In the genomic region with DNA sequence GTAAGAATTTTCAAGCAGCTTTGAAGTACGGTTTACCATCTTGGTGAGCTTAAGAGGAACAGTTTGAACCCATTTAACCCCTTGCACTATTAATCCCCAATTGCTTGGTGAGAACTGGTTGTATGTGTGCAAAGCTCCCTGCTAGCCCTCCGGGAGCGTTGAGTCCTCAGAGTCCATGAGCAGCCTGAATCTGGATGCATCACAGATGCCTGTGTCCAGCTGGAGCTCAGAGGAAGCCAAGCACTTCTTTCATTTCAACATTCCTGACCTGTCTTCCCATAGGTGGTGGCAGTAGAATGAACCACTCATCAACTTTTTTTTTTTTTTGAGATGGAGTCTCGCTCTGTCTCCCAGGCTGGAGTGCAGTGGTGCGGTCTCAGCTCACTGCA, we compare ENCODE assay signal across 7 cellular contexts.
DNase-seq lines count a peak whose midpoint lies in the region; ATAC-seq and TF ChIP-seq lines count a peak whose summit lies in the region.
"Not testable (repeated sequence)": the region's sequence is repeated elsewhere in the genome, so short reads cannot be mapped to it uniquely, and the experiment has no call there.

No MANE protein-coding gene starts in this region.

- peak in 5 of 8 donors; percentile 7 to 41 (median 27) for ATAC-seq in heart right ventricle

- not testable (repeated sequence) for H2AK5ac ChIP-seq in mesenchymal stem cell (ENCODE audit: low read length, severe bottlenecking)

- H2AFZ ChIP-seq in fibroblast of lung (ENCODE audit: low read length); mesenchymal stem cell (ENCODE audit: low read depth, low read length); smooth muscle cell (ENCODE audit: low read depth): not testable (repeated sequence)

- not testable (repeated sequence) for H4K20me1 ChIP-seq in BLaER1 treated with 17β-estradiol and CSF1 and Interleukin-3, amounts not matched to agents 10 nM and 100 nM; fibroblast of lung (ENCODE audit: control insufficient read depth, extremely low read depth, insufficient read depth, low read length); smooth muscle cell (ENCODE audit: low read depth)

- H3K79me2 ChIP-seq in fibroblast of lung (ENCODE audit: control insufficient read depth, insufficient read depth, low read length); smooth muscle cell (ENCODE audit: low read depth): not testable (repeated sequence)

- H3K27me3 ChIP-seq in BLaER1 treated with 17β-estradiol and CSF1 and Interleukin-3, amounts not matched to agents 10 nM and 100 nM; MG63; breast epithelium; fibroblast of lung (ENCODE audit: control insufficient read depth, insufficient read depth, low read length); heart right ventricle; mesenchymal stem cell (ENCODE audit: control insufficient read depth in 1 of 2, insufficient read depth in 1 of 2, low read length in 2 of 2); smooth muscle cell (ENCODE audit: low read depth): not testable (repeated sequence)

- intact Hi-C loops in breast epithelium (cut with DNase I; ENCODE audit: low total_unique reads); heart right ventricle (cut with DNase I): not testable (repeated sequence)

- not testable (repeated sequence) for TF ChIP-seq POLR2A in breast epithelium (IDR thresholded peaks at IDR 0.05)

- not testable (repeated sequence) for H2BK120ac ChIP-seq in mesenchymal stem cell (ENCODE audit: low read depth, low read length)

- DNase-seq in MG63 = peak; percentile 57
- peak in 1 of 2 donors; percentile 13 for DNase-seq in breast epithelium (ENCODE audit: low spot score in 2 of 2)
- DNase-seq in fibroblast of lung (ENCODE audit: low read depth in 2 of 2) = peak in 1 of 2 donors; percentile 51
- not testable (repeated sequence) for DNase-seq in heart right ventricle; mesenchymal stem cell; smooth muscle cell (lab: John Stamatoyannopoulos, UW; ENCODE audit: unreplicated experiment)

- H3K23ac ChIP-seq in mesenchymal stem cell (ENCODE audit: low read length in 2 of 2) = not testable (repeated sequence)

- not testable (repeated sequence) for H3K4me3 ChIP-seq in BLaER1 treated with 17β-estradiol and CSF1 and Interleukin-3, amounts not matched to agents 10 nM and 100 nM; MG63; breast epithelium; fibroblast of lung (replicated peaks in 1 of 4; ENCODE audit: control extremely low read depth in 1 of 4, insufficient read depth in 1 of 4, low read depth in 3 of 4, low read length in 4 of 4); heart right ventricle; mesenchymal stem cell (ENCODE audit: insufficient read depth in 1 of 2, low read depth in 1 of 2, low read length in 2 of 2); smooth muscle cell

- peak overlapping the region in 9 of 11 experiments; percentile 35 to 58 (median 50); a peak in 12 of 22 replicates for H3K4me2 ChIP-seq in BLaER1 treated with 17β-estradiol and CSF1 and Interleukin-3, amounts not matched to agents 10 nM and 100 nM
- H3K4me2 ChIP-seq in fibroblast of lung (ENCODE audit: extremely low read depth, insufficient read depth, low read length) = peak overlapping the region; percentile 58
- not testable (repeated sequence) for H3K4me2 ChIP-seq in mesenchymal stem cell (ENCODE audit: low read length, poor library complexity, severe bottlenecking); smooth muscle cell

- not testable (repeated sequence) for H4K91ac ChIP-seq in mesenchymal stem cell (ENCODE audit: low read length)

- not testable (repeated sequence) for H3K36me3 ChIP-seq in BLaER1 treated with 17β-estradiol and CSF1 and Interleukin-3, amounts not matched to agents 10 nM and 100 nM; MG63; breast epithelium; fibroblast of lung (ENCODE audit: control insufficient read depth, insufficient read depth, low read length); heart right ventricle; mesenchymal stem cell (ENCODE audit: control insufficient read depth in 1 of 2, insufficient read depth in 2 of 2, low read depth in 1 of 2, low read length in 2 of 2); smooth muscle cell (ENCODE audit: low read depth)

- H3K27ac ChIP-seq in BLaER1 treated with 17β-estradiol and CSF1 and Interleukin-3, amounts not matched to agents 10 nM and 100 nM = not testable (repeated sequence)
- H3K27ac ChIP-seq in breast epithelium (peak overlapping the region; percentile 50), fibroblast of lung (ENCODE audit: insufficient read depth, low read length) (peak overlapping the region; percentile 34), heart right ventricle (peak overlapping the region in 4 of 10 donors; percentile 23 to 55 (median 35)), mesenchymal stem cell (ENCODE audit: low read length, poor library complexity, severe bottlenecking) (peak overlapping the region; percentile 53), smooth muscle cell (ENCODE audit: low read depth) (peak overlapping the region; percentile 1)

- not testable (repeated sequence) for TF ChIP-seq CTCF in breast epithelium (IDR thresholded peaks at IDR 0.05); fibroblast of lung (conservative IDR thresholded peaks at IDR 0.05 in 1 of 2, IDR thresholded peaks at IDR 0.05 in 1 of 2; ENCODE audit: low read depth in 1 of 2, low read length in 2 of 2); heart right ventricle (IDR thresholded peaks at IDR 0.05); smooth muscle cell (IDR thresholded peaks at IDR 0.05; ENCODE audit: borderline replicate concordance, insufficient read depth, poor library complexity, severe bottlenecking)

- H2BK5ac ChIP-seq in mesenchymal stem cell (ENCODE audit: low read depth, low read length, poor library complexity, severe bottlenecking) = not testable (repeated sequence)

- not testable (repeated sequence) for H3K9me3 ChIP-seq in BLaER1 treated with 17β-estradiol and CSF1 and Interleukin-3, amounts not matched to agents 10 nM and 100 nM (replicated peaks in 1 of 11); MG63; breast epithelium; fibroblast of lung (ENCODE audit: control insufficient read depth, insufficient read depth, low read depth, low read length); heart right ventricle; mesenchymal stem cell (ENCODE audit: control insufficient read depth, low read length); smooth muscle cell (replicated peaks; ENCODE audit: low read depth)

- not testable (repeated sequence) for H3F3A ChIP-seq in smooth muscle cell (ENCODE audit: low read depth)

- H2BK15ac ChIP-seq in mesenchymal stem cell (ENCODE audit: low read depth, poor library complexity, severe bottlenecking) = not testable (repeated sequence)

- H3K18ac ChIP-seq in mesenchymal stem cell (ENCODE audit: low read depth in 1 of 2, low read length in 2 of 2) = peak overlapping the region in 1 of 2 experiments; percentile 19

- H3K9ac ChIP-seq in BLaER1 treated with 17β-estradiol and CSF1 and Interleukin-3, amounts not matched to agents 10 nM and 100 nM; fibroblast of lung (ENCODE audit: insufficient read depth, low read length); mesenchymal stem cell (ENCODE audit: low read length); smooth muscle cell (ENCODE audit: low read depth): not testable (repeated sequence)

- H4K8ac ChIP-seq in mesenchymal stem cell (ENCODE audit: low read length) = not testable (repeated sequence)

- H2BK12ac ChIP-seq in mesenchymal stem cell (ENCODE audit: low read length in 2 of 2) = not testable (repeated sequence)

- peaks cover 0 to 15% (median 5%) of the 10 kb centered on the region in 10 experiments; a peak in 13 of 20 replicates for H3K4me1 ChIP-seq in BLaER1 treated with 17β-estradiol and CSF1 and Interleukin-3, amounts not matched to agents 10 nM and 100 nM
- not testable (repeated sequence) for H3K4me1 ChIP-seq in breast epithelium; fibroblast of lung (ENCODE audit: control insufficient read depth, extremely low read depth, insufficient read depth, low read length); heart right ventricle; mesenchymal stem cell (ENCODE audit: control insufficient read depth, insufficient read depth, low read depth, low read length); smooth muscle cell (ENCODE audit: low read depth)

- 61 to 78% methylated on average over 3 to 5 of the region's 5 CpGs for WGBS in heart right ventricle, 2 donors
- WGBS in mesenchymal stem cell = 100% methylated on average over 1 of the region's 5 CpGs
- 79% methylated on average over 4 of the region's 5 CpGs for WGBS in smooth muscle cell (ENCODE audit: low lambda C conversion rate)

- not testable (repeated sequence) for H3K4ac ChIP-seq in mesenchymal stem cell (ENCODE audit: low read depth in 1 of 2, low read length in 2 of 2)

- not testable (repeated sequence) for H3K79me1 ChIP-seq in mesenchymal stem cell (replicated peaks; ENCODE audit: low read length, poor library complexity, severe bottlenecking)

- H3K14ac ChIP-seq in mesenchymal stem cell (ENCODE audit: low read length in 2 of 2) = not testable (repeated sequence)
